Comparison of ENCODE assay signal across 28 cellular contexts in genomic region chr11:91959411-91959810, GRCh38.
"Had no signal": no experiment of that assay in that cellular context is flagged by ENCODE, and none has a peak within 500 bp of the region (broad histone marks: within the 10 kb centered on the region; RNA-seq: fewer than 3 reads in every experiment).

No MANE protein-coding gene starts in this region.

- ATAC-seq: naive thymus-derived CD8-positive, alpha-beta T cell; natural killer cell treated with Interleukin-12 subunit alpha and Interleukin-12 subunit beta and Interleukin-15 and Interleukin-18, amount 100 ng/mL, for 72 hours; pancreas; psoas muscle; right cardiac atrium; stimulated activated effector memory CD8-positive, alpha-beta T cell treated with anti-CD3 and anti-CD28 coated beads, Interleukin-12 subunit alpha, Interleukin-12 subunit beta, amount 100 ng/mL, for 72 hours; stimulated activated naive B cell treated with anti-CD40 and anti-IgM and Interleukin-4, amounts not matched to agents 10 μg/mL and 1 μg/mL and 100 μg/mL, for 72 hours; stimulated activated naive CD8-positive, alpha-beta T cell treated with anti-CD3 and anti-CD28 coated beads, Interleukin-15, amount 100 ng/mL, for 72 hours; upper lobe of right lung had no signal

- H3K36me3 Mint-ChIP-seq: stimulated activated effector memory CD8-positive, alpha-beta T cell treated with anti-CD3 and anti-CD28 coated beads, Interleukin-12 subunit alpha, Interleukin-12 subunit beta, amount 100 ng/mL, for 72 hours; stimulated activated naive B cell treated with anti-CD40 and anti-IgM and Interleukin-4, amounts not matched to agents 10 μg/mL and 1 μg/mL and 100 μg/mL, for 72 hours had no signal

- DNase-seq: naive thymus-derived CD8-positive, alpha-beta T cell; nephron progenitor cell; nucleus accumbens; pancreas; psoas muscle; right cardiac atrium; right lobe of liver; sigmoid colon; small intestine; stimulated activated CD4-positive, alpha-beta T cell treated with anti-CD3 and anti-CD28 coated beads, Interleukin-15, amount 100 ng/mL, for 24 hours; stimulated activated CD4-positive, alpha-beta T cell treated with anti-CD3 and anti-CD28 coated beads, Interleukin-2, amount 100 ng/mL, for 24 hours; stimulated activated CD4-positive, alpha-beta T cell treated with anti-CD3 and anti-CD28 coated beads, Interleukin-2, amount 100 ng/mL, for 48 hours; stimulated activated CD4-positive, alpha-beta T cell treated with anti-CD3 and anti-CD28 coated beads, Interleukin-4, amount 100 ng/mL, for 24 hours; stimulated activated naive B cell treated with anti-CD40 and anti-IgM and Interleukin-4, amounts not matched to agents 10 μg/mL and 1 μg/mL and 100 μg/mL, for 72 hours; stimulated activated naive CD4-positive, alpha-beta T cell treated with Interleukin-2 at 50 U/mL for 16 hours; stimulated activated naive CD8-positive, alpha-beta T cell treated with anti-CD3 and anti-CD28 coated beads, Interleukin-15, amount 100 ng/mL, for 72 hours; substantia nigra; testis; tibial artery; transverse colon; upper lobe of right lung had no signal

- H3K4me1 Mint-ChIP-seq: naive thymus-derived CD8-positive, alpha-beta T cell; nephron progenitor cell; neural crest cell; stimulated activated effector memory CD8-positive, alpha-beta T cell treated with anti-CD3 and anti-CD28 coated beads, Interleukin-12 subunit alpha, Interleukin-12 subunit beta, amount 100 ng/mL, for 72 hours; stimulated activated naive B cell treated with anti-CD40 and anti-IgM and Interleukin-4, amounts not matched to agents 10 μg/mL and 1 μg/mL and 100 μg/mL, for 72 hours; stimulated activated naive CD8-positive, alpha-beta T cell treated with anti-CD3 and anti-CD28 coated beads, Interleukin-15, amount 100 ng/mL, for 72 hours had no signal

- H3K27me3 Mint-ChIP-seq: naive thymus-derived CD8-positive, alpha-beta T cell; natural killer cell treated with Interleukin-12 subunit alpha and Interleukin-12 subunit beta and Interleukin-15 and Interleukin-18, amount 100 ng/mL, for 72 hours; stimulated activated naive B cell treated with anti-CD40 and anti-IgM and Interleukin-4, amounts not matched to agents 10 μg/mL and 1 μg/mL and 100 μg/mL, for 72 hours; stimulated activated naive CD8-positive, alpha-beta T cell treated with anti-CD3 and anti-CD28 coated beads, Interleukin-15, amount 100 ng/mL, for 72 hours; type B pancreatic cell had no signal

- H3K4me3 Mint-ChIP-seq: naive thymus-derived CD8-positive, alpha-beta T cell; natural killer cell treated with Interleukin-12 subunit alpha and Interleukin-12 subunit beta and Interleukin-15 and Interleukin-18, amount 100 ng/mL, for 72 hours; nephron progenitor cell; neural crest cell; stimulated activated effector memory CD8-positive, alpha-beta T cell treated with anti-CD3 and anti-CD28 coated beads, Interleukin-12 subunit alpha, Interleukin-12 subunit beta, amount 100 ng/mL, for 72 hours; stimulated activated naive B cell treated with anti-CD40 and anti-IgM and Interleukin-4, amounts not matched to agents 10 μg/mL and 1 μg/mL and 100 μg/mL, for 72 hours; stimulated activated naive CD8-positive, alpha-beta T cell treated with anti-CD3 and anti-CD28 coated beads, Interleukin-15, amount 100 ng/mL, for 72 hours; type B pancreatic cell had no signal

- H3K4me3 ChIP-seq: pancreas, psoas muscle, right lobe of liver, sigmoid colon, suprapubic skin, testis, tibial artery, transverse colon, upper lobe of right lung, vagina had no signal

- H3K27ac Mint-ChIP-seq: naive thymus-derived CD8-positive, alpha-beta T cell; natural killer cell treated with Interleukin-12 subunit alpha and Interleukin-12 subunit beta and Interleukin-15 and Interleukin-18, amount 100 ng/mL, for 72 hours; nephron progenitor cell; stimulated activated effector memory CD8-positive, alpha-beta T cell treated with anti-CD3 and anti-CD28 coated beads, Interleukin-12 subunit alpha, Interleukin-12 subunit beta, amount 100 ng/mL, for 72 hours; stimulated activated naive B cell treated with anti-CD40 and anti-IgM and Interleukin-4, amounts not matched to agents 10 μg/mL and 1 μg/mL and 100 μg/mL, for 72 hours; type B pancreatic cell had no signal

- H3K27me3 ChIP-seq: neutrophil, pancreas, right lobe of liver, sigmoid colon, suprapubic skin, testis, tibial artery, transverse colon, upper lobe of right lung, vagina had no signal

- H3K4me1 ChIP-seq: pancreas, psoas muscle, suprapubic skin, testis, tibial artery, transverse colon, upper lobe of right lung, vagina had no signal

- H3K27ac ChIP-seq: neutrophil, pancreas, psoas muscle, right lobe of liver, sigmoid colon, suprapubic skin, testis, tibial artery, transverse colon, upper lobe of right lung, vagina had no signal

- H3K36me3 ChIP-seq: neutrophil, pancreas, right lobe of liver, sigmoid colon, suprapubic skin, tibial artery, transverse colon, upper lobe of right lung, vagina had no signal
